In genomic region chr3:21551019-21551418, GRCh38 we compare ENCODE assay signal across 12 cellular contexts.
DNase-seq lines count a peak whose midpoint lies in the region; ATAC-seq, FAIRE-seq and TF ChIP-seq lines count a peak whose summit lies in the region.
"Had no signal": no experiment of that assay in that cellular context is flagged by ENCODE, and none has a peak within 500 bp of the region (broad histone marks: within the 10 kb centered on the region; RNA-seq: fewer than 3 reads in every experiment).

No MANE protein-coding gene starts in this region.

- no peak overlapping the region for H2AFZ ChIP-seq in HepG2 (ENCODE audit: low read length)
- no peak overlapping the region for H2AFZ ChIP-seq in fibroblast of lung (ENCODE audit: low read length)

- TF ChIP-seq CTCF in HepG2 (CRISPR knock-in tag; IDR thresholded peaks at IDR 0.05) (peak; percentile 47), right lobe of liver (IDR thresholded peaks at IDR 0.05) (no peak), fibroblast of lung (conservative IDR thresholded peaks at IDR 0.05 in 1 of 2, IDR thresholded peaks at IDR 0.05 in 1 of 2; ENCODE audit: low read depth in 1 of 2, low read length in 2 of 2) (peak; percentile 14 to 18)

- H3K4me3 ChIP-seq in HepG2 (replicated peaks in 1 of 3; ENCODE audit: insufficient read depth in 1 of 3, low read depth in 2 of 3, low read length in 3 of 3): no peak overlapping the region
- H3K4me3 ChIP-seq in right lobe of liver: no peak overlapping the region
- H3K4me3 ChIP-seq in fibroblast of lung (replicated peaks in 1 of 4; ENCODE audit: control extremely low read depth in 1 of 4, insufficient read depth in 1 of 4, low read depth in 3 of 4, low read length in 4 of 4): no peak overlapping the region
- H3K4me3 ChIP-seq: left lung had no signal

- H3K9me3 ChIP-seq in HepG2 (ENCODE audit: low read length) (no peaks in the 10 kb centered on the region; the same call in 1 of the 2 replicates), right lobe of liver (no peaks in the 10 kb centered on the region), fibroblast of lung (ENCODE audit: control insufficient read depth, insufficient read depth, low read depth, low read length) (no peaks in the 10 kb centered on the region)
- H3K9me3 ChIP-seq: left lung had no signal

- CTCF ChIA-PET in HepG2 (lab: Yijun Ruan, JAX; ENCODE audit: low intra/inter-chr PET ratio, low total read pairs): no interaction called here

- H3K27me3 ChIP-seq in HepG2 (ENCODE audit: control insufficient read depth in 1 of 2, insufficient read depth in 2 of 2, low read length in 2 of 2) (no peaks in the 10 kb centered on the region; a peak in 1 of 5 replicates), right lobe of liver (no peaks in the 10 kb centered on the region), fibroblast of lung (ENCODE audit: control insufficient read depth, insufficient read depth, low read length) (no peaks in the 10 kb centered on the region)
- H3K27me3 ChIP-seq: left lung had no signal

- POLR2A ChIA-PET in HepG2 (lab: Yijun Ruan, JAX): no interaction called here

- FAIRE-seq in HepG2 (lab: Jason Lieb, UNC): no peak

- no peak overlapping the region for H3K9ac ChIP-seq in HepG2 (ENCODE audit: insufficient read depth, low read depth, low read length)
- no peak overlapping the region for H3K9ac ChIP-seq in fibroblast of lung (ENCODE audit: insufficient read depth, low read length)

- intact Hi-C loops in HepG2 (cut with micrococcal nuclease; ENCODE audit: unreplicated experiment): no loop called here
- intact Hi-C loops in right lobe of liver (cut with DNase I): no loop called here

- H3K4me2 ChIP-seq in HepG2 (ENCODE audit: low read depth, low read length): no peak overlapping the region
- H3K4me2 ChIP-seq in fibroblast of lung (ENCODE audit: extremely low read depth, insufficient read depth, low read length): no peak overlapping the region

- H3K4me1 ChIP-seq in HepG2 (ENCODE audit: insufficient read depth, low read length) (no peaks in the 10 kb centered on the region), right lobe of liver (no peaks in the 10 kb centered on the region), fibroblast of lung (ENCODE audit: control insufficient read depth, extremely low read depth, insufficient read depth, low read length) (no peaks in the 10 kb centered on the region)
- H3K4me1 ChIP-seq: left lung had no signal

- peak; percentile 49; the same call in 2 of the 3 replicates for ATAC-seq in HepG2
- ATAC-seq in right lobe of liver: no peak
- ATAC-seq in GM21737 (IDR thresholded peaks at IDR 0.05; ENCODE audit: unreplicated experiment): no peak
- ATAC-seq: left lung had no signal

- WGBS in HepG2 (ENCODE audit: low lambda C conversion rate): 21% methylated on average over 2 of the region's 2 CpGs
- WGBS in right lobe of liver (ENCODE audit: insufficient coverage, low coverage, low lambda C conversion rate, missing lambda C conversion rate): 64% methylated on average over 2 of the region's 2 CpGs

- TF ChIP-seq EP300 in HepG2 (IDR thresholded peaks at IDR 0.05; ENCODE audit: low read depth in 2 of 2, low read length in 2 of 2) (no peak), HepG2 (CRISPR knock-in tag; IDR thresholded peaks at IDR 0.05; ENCODE audit: borderline replicate concordance) (no peak)

- TF ChIP-seq POLR2A in HepG2 (IDR thresholded peaks at IDR 0.05; ENCODE audit: insufficient read depth in 1 of 2, low read depth in 2 of 2, low read length in 2 of 2) (no peak), right lobe of liver (IDR thresholded peaks at IDR 0.05) (no peak)

- TF ChIP-seq RAD21 in HepG2 (CRISPR knock-in tag; IDR thresholded peaks at IDR 0.05): no peak

- H3K27ac ChIP-seq in HepG2 (ENCODE audit: extremely low read length, insufficient read depth, low read length): no peak overlapping the region
- H3K27ac ChIP-seq in right lobe of liver: no peak overlapping the region
- H3K27ac ChIP-seq in fibroblast of lung (ENCODE audit: insufficient read depth, low read length): no peak overlapping the region
- H3K27ac ChIP-seq: left lung had no signal

- in situ Hi-C loops in HepG2 (cut with HindIII; ENCODE audit: extremely low pct_ligation_motif_present, low pct_unique_long_range_greater_than_20kb): no loop called here

- DNase-seq in HepG2 (ENCODE audit: low spot score) (peak; percentile 1), right lobe of liver (no peak), RPMI7951 (ENCODE audit: low read depth) (peak; percentile 3), fibroblast of lung (ENCODE audit: low read depth in 2 of 2) (peak; percentile 28 to 45), NCI-H226 (no peak), amniotic stem cell (lab: John Stamatoyannopoulos, UW) (no peak)
- DNase-seq in effector CD4-positive, alpha-beta T cell: no peak
- DNase-seq: GDM1, NCI-H187, T-helper 2 cell had no signal

- H3K79me2 ChIP-seq in HepG2 (ENCODE audit: insufficient read depth, low read length) (no peaks in the 10 kb centered on the region), fibroblast of lung (ENCODE audit: control insufficient read depth, insufficient read depth, low read length) (no peaks in the 10 kb centered on the region)

- H3K36me3 ChIP-seq in HepG2 (replicated peaks in 1 of 2; ENCODE audit: control insufficient read depth in 1 of 2, insufficient read depth in 2 of 2, low read length in 2 of 2) (no peaks in the 10 kb centered on the region), right lobe of liver (no peaks in the 10 kb centered on the region), fibroblast of lung (ENCODE audit: control insufficient read depth, insufficient read depth, low read length) (no peaks in the 10 kb centered on the region)
- H3K36me3 ChIP-seq: left lung had no signal

- no TSS peak for BruUV-seq in HepG2 (replicated peaks; lab: Mats Ljungman, UMichigan)

- H4K20me1 ChIP-seq in HepG2 (ENCODE audit: insufficient read depth, low read length): no peaks in the 10 kb centered on the region
- no peaks in the 10 kb centered on the region for H4K20me1 ChIP-seq in fibroblast of lung (ENCODE audit: control insufficient read depth, extremely low read depth, insufficient read depth, low read length)

TF ChIP-seq in HepG2, 621 proteins besides CTCF, POLR2A, EP300 and RAD21:
- TF ChIP-seq YEATS2 (CRISPR knock-in tag; IDR thresholded peaks at IDR 0.05; ENCODE audit: borderline replicate concordance) (no peak), ZNF20 (CRISPR knock-in tag; IDR thresholded peaks at IDR 0.05) (no peak), STAG1 (CRISPR knock-in tag; IDR thresholded peaks at IDR 0.05) (peak; percentile 53), ATAD3A (CRISPR knock-in tag; IDR thresholded peaks at IDR 0.05) (no peak), CHD4 (IDR thresholded peaks at IDR 0.05; ENCODE audit: borderline replicate concordance, low read length) (no peak), HNRNPL (IDR thresholded peaks at IDR 0.05; ENCODE audit: low read depth, low read length) (no peak), ZNF335 (CRISPR knock-in tag; IDR thresholded peaks at IDR 0.05) (no peak)
- TF ChIP-seq, protein P1, sequence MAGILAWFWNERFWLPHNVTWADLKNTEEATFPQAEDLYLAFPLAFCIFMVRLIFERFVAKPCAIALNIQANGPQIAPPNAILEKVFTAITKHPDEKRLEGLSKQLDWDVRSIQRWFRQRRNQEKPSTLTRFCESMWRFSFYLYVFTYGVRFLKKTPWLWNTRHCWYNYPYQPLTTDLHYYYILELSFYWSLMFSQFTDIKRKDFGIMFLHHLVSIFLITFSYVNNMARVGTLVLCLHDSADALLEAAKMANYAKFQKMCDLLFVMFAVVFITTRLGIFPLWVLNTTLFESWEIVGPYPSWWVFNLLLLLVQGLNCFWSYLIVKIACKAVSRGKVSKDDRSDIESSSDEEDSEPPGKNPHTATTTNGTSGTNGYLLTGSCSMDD (CRISPR knock-in tag; IDR thresholded peaks at IDR 0.05): no peak

Comparison
In these comparisons a context has a peak if more than half of its experiments do, and no peak if none do; other contexts are left out.
1. DNase-seq: peak in HepG2 (single experiment), RPMI7951 (single experiment) and fibroblast of lung (2 of 2); none in right lobe of liver (0 of 3), NCI-H226 (single experiment), amniotic stem cell (single experiment) and effector CD4-positive, alpha-beta T cell (single experiment).
2. CTCF ChIP-seq: peak in HepG2 (single experiment) and fibroblast of lung (2 of 2); none in right lobe of liver (0 of 4).